In the genomic region with DNA sequence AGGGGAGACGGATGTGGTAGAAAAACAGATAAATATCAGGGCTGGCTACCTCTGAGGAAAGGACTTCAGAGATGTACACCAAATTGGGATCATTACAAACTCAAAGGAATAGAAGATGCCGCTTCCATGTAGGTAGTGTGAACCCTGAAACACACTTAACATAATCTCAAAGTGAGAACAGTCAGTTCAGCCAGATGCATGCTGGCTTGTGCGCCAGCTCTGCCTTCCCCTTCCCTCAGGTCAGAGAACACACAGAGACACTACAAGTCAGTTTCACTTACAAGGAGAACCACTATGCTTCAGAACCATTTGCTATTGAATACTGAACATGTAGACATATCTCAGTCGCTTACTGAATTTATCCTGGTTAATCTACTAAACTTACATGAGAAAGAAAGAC, we compare ENCODE assay signal across 32 cellular contexts.
"Had no signal": no experiment of that assay in that cellular context is flagged by ENCODE, and none has a peak within 500 bp of the region (broad histone marks: within the 10 kb centered on the region; RNA-seq: fewer than 3 reads in every experiment).

No MANE protein-coding gene starts in this region.

- H3K27me3 ChIP-seq: brain microvascular endothelial cell, esophagus squamous epithelium had no signal

- H3K36me3 ChIP-seq: brain microvascular endothelial cell, esophagus squamous epithelium had no signal

- H3K27ac ChIP-seq: brain microvascular endothelial cell, epithelial cell of prostate, esophagus squamous epithelium had no signal

- DNase-seq: activated CD4-positive, alpha-beta memory T cell treated with anti-CD3 and anti-CD28 coated beads for 36 hours; activated CD4-positive, alpha-beta T cell treated with anti-CD3 and anti-CD28 coated beads for 36 hours; activated CD4-positive, alpha-beta T cell treated with anti-CD3 and anti-CD28 coated beads, Interleukin-2, amount 10 ng/mL, durations not matched to agents 24 days and 14 days; activated CD4-positive, CD25-positive, alpha-beta regulatory T cell; activated CD4-positive, CD25-positive, alpha-beta regulatory T cell treated with anti-CD3 and anti-CD28 coated beads, Interleukin-2, amount 50 U/mL, for 72 hours; activated CD8-positive, alpha-beta memory T cell treated with anti-CD3 and anti-CD28 coated beads, Interleukin-2, amount 10 ng/mL, durations not matched to agents 7 days and 5 days; activated CD8-positive, alpha-beta memory T cell treated with anti-CD3 and anti-CD28 coated beads, Interleukin-2, amount 50 U/mL, for 48 hours; activated CD8-positive, alpha-beta T cell treated with anti-CD3 and anti-CD28 coated beads, Interleukin-2, amount 10 ng/mL, durations not matched to agents 7 days and 5 days; activated gamma-delta T cell; activated naive CD4-positive, alpha-beta T cell; activated naive CD4-positive, alpha-beta T cell treated with anti-CD3 and anti-CD28 coated beads, Interleukin-2, amount 10 ng/mL, durations not matched to agents 7 days and 5 days; activated T-cell treated with anti-CD3 and anti-CD28 coated beads for 4 hours; activated T-cell treated with anti-CD3 and anti-CD28 coated beads, Interleukin-2, amount 50 U/mL, for 24 hours; activated T-cell treated with anti-CD3 and anti-CD28 coated beads, Interleukin-2, amount 50 U/mL, for 72 hours; amniotic stem cell; anterior cingulate cortex; brain microvascular endothelial cell; caudate nucleus; cortex of kidney; dermis blood vessel endothelial cell; effector CD4-positive, alpha-beta T cell; effector memory CD8-positive, alpha-beta T cell; esophagus squamous epithelium; foreskin melanocyte; T-helper 2 cell had no signal

- H3K27ac Mint-ChIP-seq: activated CD4-positive, alpha-beta memory T cell treated with anti-CD3 and anti-CD28 coated beads for 36 hours; activated CD4-positive, alpha-beta T cell treated with anti-CD3 and anti-CD28 coated beads for 36 hours; activated CD4-positive, alpha-beta T cell treated with anti-CD3 and anti-CD28 coated beads, Interleukin-2, amount 10 ng/mL, durations not matched to agents 24 days and 14 days; activated CD8-positive, alpha-beta memory T cell treated with anti-CD3 and anti-CD28 coated beads, Interleukin-2, amount 10 ng/mL, durations not matched to agents 7 days and 5 days; activated CD8-positive, alpha-beta T cell treated with anti-CD3 and anti-CD28 coated beads, Interleukin-2, amount 10 ng/mL, durations not matched to agents 7 days and 5 days; activated naive CD4-positive, alpha-beta T cell treated with anti-CD3 and anti-CD28 coated beads, Interleukin-2, amount 10 ng/mL, durations not matched to agents 7 days and 5 days; activated naive CD4-positive, alpha-beta T cell treated with anti-CD3 and anti-CD28 coated beads, Interleukin-2, amount 50 U/mL, for 72 hours; activated T-cell treated with anti-CD3 and anti-CD28 coated beads, Interleukin-2, amount 50 U/mL, for 24 hours; activated T-cell treated with anti-CD3 and anti-CD28 coated beads, Interleukin-2, amount 50 U/mL, for 72 hours; effector memory CD8-positive, alpha-beta T cell had no signal

- FAIRE-seq: astrocyte, bronchial epithelial cell, colon, endometrium, endothelial cell of umbilical vein had no signal

- H3K4me3 Mint-ChIP-seq: activated CD4-positive, alpha-beta memory T cell treated with anti-CD3 and anti-CD28 coated beads for 36 hours; activated CD4-positive, alpha-beta T cell treated with anti-CD3 and anti-CD28 coated beads for 36 hours; activated CD4-positive, alpha-beta T cell treated with anti-CD3 and anti-CD28 coated beads, Interleukin-2, amount 10 ng/mL, durations not matched to agents 24 days and 14 days; activated CD8-positive, alpha-beta memory T cell treated with anti-CD3 and anti-CD28 coated beads, Interleukin-2, amount 10 ng/mL, durations not matched to agents 7 days and 5 days; activated CD8-positive, alpha-beta T cell treated with anti-CD3 and anti-CD28 coated beads, Interleukin-2, amount 10 ng/mL, durations not matched to agents 7 days and 5 days; activated naive CD4-positive, alpha-beta T cell treated with anti-CD3 and anti-CD28 coated beads, Interleukin-2, amount 10 ng/mL, durations not matched to agents 7 days and 5 days; activated T-cell treated with anti-CD3 and anti-CD28 coated beads, Interleukin-2, amount 50 U/mL, for 24 hours; activated T-cell treated with anti-CD3 and anti-CD28 coated beads, Interleukin-2, amount 50 U/mL, for 72 hours; effector memory CD8-positive, alpha-beta T cell had no signal

- ATAC-seq: activated CD4-positive, alpha-beta T cell treated with anti-CD3 and anti-CD28 coated beads for 36 hours; activated CD8-positive, alpha-beta memory T cell treated with anti-CD3 and anti-CD28 coated beads, Interleukin-2, amount 10 ng/mL, durations not matched to agents 7 days and 5 days; activated CD8-positive, alpha-beta T cell treated with anti-CD3 and anti-CD28 coated beads, Interleukin-2, amount 10 ng/mL, durations not matched to agents 7 days and 5 days; activated naive CD4-positive, alpha-beta T cell treated with anti-CD3 and anti-CD28 coated beads, Interleukin-2, amount 50 U/mL, for 72 hours; activated T-cell treated with anti-CD3 and anti-CD28 coated beads, Interleukin-2, amount 50 U/mL, for 72 hours; effector memory CD8-positive, alpha-beta T cell had no signal

- H3K4me3 ChIP-seq: esophagus squamous epithelium had no signal

- H3K9me3 Mint-ChIP-seq: activated CD4-positive, alpha-beta T cell treated with anti-CD3 and anti-CD28 coated beads, Interleukin-2, amount 10 ng/mL, durations not matched to agents 24 days and 14 days; activated naive CD4-positive, alpha-beta T cell treated with anti-CD3 and anti-CD28 coated beads, Interleukin-2, amount 10 ng/mL, durations not matched to agents 7 days and 5 days; activated T-cell treated with anti-CD3 and anti-CD28 coated beads, Interleukin-2, amount 50 U/mL, for 24 hours; effector memory CD8-positive, alpha-beta T cell had no signal

- H3K36me3 Mint-ChIP-seq: activated CD4-positive, alpha-beta memory T cell treated with anti-CD3 and anti-CD28 coated beads for 36 hours; activated naive CD4-positive, alpha-beta T cell treated with anti-CD3 and anti-CD28 coated beads, Interleukin-2, amount 10 ng/mL, durations not matched to agents 7 days and 5 days; activated naive CD4-positive, alpha-beta T cell treated with anti-CD3 and anti-CD28 coated beads, Interleukin-2, amount 50 U/mL, for 72 hours had no signal

- H3K27me3 Mint-ChIP-seq: activated CD4-positive, alpha-beta memory T cell treated with anti-CD3 and anti-CD28 coated beads for 36 hours; activated CD4-positive, alpha-beta T cell treated with anti-CD3 and anti-CD28 coated beads for 36 hours; activated CD4-positive, alpha-beta T cell treated with anti-CD3 and anti-CD28 coated beads, Interleukin-2, amount 10 ng/mL, durations not matched to agents 24 days and 14 days; activated CD8-positive, alpha-beta memory T cell treated with anti-CD3 and anti-CD28 coated beads, Interleukin-2, amount 10 ng/mL, durations not matched to agents 7 days and 5 days; activated naive CD4-positive, alpha-beta T cell treated with anti-CD3 and anti-CD28 coated beads, Interleukin-2, amount 10 ng/mL, durations not matched to agents 7 days and 5 days; activated T-cell treated with anti-CD3 and anti-CD28 coated beads, Interleukin-2, amount 50 U/mL, for 24 hours had no signal
